Comparison of ENCODE assay signal across 16 cellular contexts in genomic region chr3:153977148-153977547, GRCh38.
A peak's percentile ranks its signal among the peaks of the same experiment; 100 is the strongest.
DNase-seq lines count a peak whose midpoint lies in the region; ATAC-seq and TF ChIP-seq lines count a peak whose summit lies in the region.
"Had no signal": no experiment of that assay in that cellular context is flagged by ENCODE, and none has a peak within 500 bp of the region (broad histone marks: within the 10 kb centered on the region; RNA-seq: fewer than 3 reads in every experiment).

No MANE protein-coding gene starts in this region.

- H3K9me3 ChIP-seq in left ventricle myocardium inferior (replicated peaks) (peaks cover 4% of the 10 kb centered on the region), aorta (ENCODE audit: control insufficient read depth, low read length) (no peaks in the 10 kb centered on the region)
- H3K9me3 ChIP-seq: neutrophil, transverse colon had no signal

- H3K4me1 ChIP-seq in left ventricle myocardium inferior (peaks cover 18% of the 10 kb centered on the region), aorta (ENCODE audit: control insufficient read depth in 1 of 2, insufficient read depth in 2 of 2, low read length in 2 of 2) (peaks cover 0 to 2% of the 10 kb centered on the region in 2 donors)

- H3K36me3 ChIP-seq in left ventricle myocardium inferior: no peaks in the 10 kb centered on the region
- no peaks in the 10 kb centered on the region for H3K36me3 ChIP-seq in aorta (ENCODE audit: control insufficient read depth in 1 of 2, insufficient read depth in 2 of 2, low read length in 1 of 2)
- H3K36me3 ChIP-seq: neutrophil, transverse colon had no signal

- H3K27ac ChIP-seq in left ventricle myocardium inferior (replicated peaks): no peak overlapping the region
- H3K27ac ChIP-seq in aorta (ENCODE audit: low read depth in 1 of 2, low read length in 2 of 2): no peak overlapping the region
- H3K27ac ChIP-seq: neutrophil, transverse colon had no signal

- WGBS in aorta, 2 donors: 1 to 6% methylated on average over 2 of the region's 2 CpGs

- TF ChIP-seq CTCF in left ventricle myocardium inferior (IDR thresholded peaks at IDR 0.05; ENCODE audit: borderline replicate concordance): no peak

- DNase-seq in Right ventricle myocardium inferior (ENCODE audit: missing footprints): no peak
- DNase-seq in left ventricle myocardium inferior: no peak
- DNase-seq in fibroblast of gingiva (ENCODE audit: low read depth): peak; percentile 45
- DNase-seq in midbrain (lab: John Stamatoyannopoulos, UW): peak; percentile 57
- DNase-seq in aorta: no peak
- no peak for DNase-seq in RKO (ENCODE audit: low spot score)
- no peak for DNase-seq in NCI-H1436 (lab: John Stamatoyannopoulos, UW)
- DNase-seq: 8988T; activated CD8-positive, alpha-beta T cell treated with anti-CD3 and anti-CD28 coated beads, Interleukin-2, amount 10 ng/mL, durations not matched to agents 7 days and 5 days; activated gamma-delta T cell; central memory CD4-positive, alpha-beta T cell; NCI-H524; RPMI8226; transverse colon had no signal

- intact Hi-C loops in Right ventricle myocardium inferior (cut with DNase I): no loop called here
- intact Hi-C loops in left ventricle myocardium inferior (cut with micrococcal nuclease): no loop called here
- intact Hi-C loops in aorta (cut with DNase I): no loop called here

- H3K4me3 ChIP-seq in left ventricle myocardium inferior (no peak overlapping the region), aorta (ENCODE audit: low read length in 2 of 2) (no peak overlapping the region)
- H3K4me3 ChIP-seq: transverse colon had no signal

- H3K27me3 ChIP-seq in left ventricle myocardium inferior (ENCODE audit: low read depth): no peaks in the 10 kb centered on the region
- H3K27me3 ChIP-seq in aorta (ENCODE audit: control insufficient read depth in 1 of 2, insufficient read depth in 2 of 2, low read length in 1 of 2): no peaks in the 10 kb centered on the region
- H3K27me3 ChIP-seq: neutrophil, transverse colon had no signal

- ATAC-seq in Right ventricle myocardium inferior (peak; percentile 80), aorta (ENCODE audit: low FRiP score) (peak; percentile 76), GM21737 (IDR thresholded peaks at IDR 0.05; ENCODE audit: unreplicated experiment) (no peak)
- ATAC-seq: activated CD8-positive, alpha-beta T cell treated with anti-CD3 and anti-CD28 coated beads, Interleukin-2, amount 10 ng/mL, durations not matched to agents 7 days and 5 days had no signal

Comparison
In these comparisons a context has a peak if more than half of its experiments do, and no peak if none do; other contexts are left out.
1. DNase-seq: peak in fibroblast of gingiva (single experiment) and midbrain (single experiment); none in Right ventricle myocardium inferior (single experiment), left ventricle myocardium inferior (single experiment), aorta (0 of 2), RKO (single experiment) and NCI-H1436 (single experiment).